Comparison of ENCODE assay signal across 8 cellular contexts in genomic region chr19:4636151-4636717, GRCh38. TPM values are rescaled to one million over a fixed set of nuclear protein-coding genes. Genes with fewer than 3 reads are reported as not detected.
DNase-seq lines count a peak whose midpoint lies in the region; ATAC-seq, FAIRE-seq and TF ChIP-seq lines count a peak whose summit lies in the region.

No MANE protein-coding gene starts in this region.

- H3K79me1 ChIP-seq in H1 (ENCODE audit: low read depth, low read length): peaks cover 6% of the 10 kb centered on the region; the same call in 1 of the 2 replicates

- H3K14ac ChIP-seq in H1 (ENCODE audit: insufficient read length): no peak overlapping the region

- H2BK20ac ChIP-seq in H1 (ENCODE audit: low read length): peak overlapping the region; percentile 75; the same call in 1 of the 2 replicates

- H3K4me1 Mint-ChIP-seq in activated CD8-positive, alpha-beta T cell treated with anti-CD3 and anti-CD28 coated beads, Interleukin-2, amount 10 ng/mL, durations not matched to agents 7 days and 5 days (ENCODE audit: low read depth): peaks cover 54% of the 10 kb centered on the region

- H3K9ac ChIP-seq in H1 (replicated peaks in 1 of 4; ENCODE audit: extremely low read depth in 1 of 4, low read depth in 3 of 4, low read length in 3 of 4): peak overlapping the region in 1 of 4 experiments; percentile 13; a peak in 4 of 7 replicates

- H3K9me3 ChIP-seq in H1 (ENCODE audit: insufficient read depth in 2 of 2, low read depth in 1 of 2, low read length in 1 of 2) (no peaks in the 10 kb centered on the region), mesodermal cell (ENCODE audit: control insufficient read depth, low read length) (no peaks in the 10 kb centered on the region)

- POLR2A ChIA-PET in activated CD8-positive, alpha-beta T cell treated with anti-CD3 and anti-CD28 coated beads, Interleukin-2, amount 10 ng/mL, durations not matched to agents 7 days and 5 days (lab: Charles Lee): interaction anchor here (0.6 kb wide), 1 partner anchor 43 kb away, joined by 3 read pairs; no protein-coding TSS in a partner anchor
- POLR2A ChIA-PET in H1 (lab: Charles Lee; ENCODE audit: partially characterized antibody): interaction anchor here (0.9 to 2.6 kb wide), 9 partner anchors 19 to 111 kb away, joined by 3 to 8 read pairs (median 3); partner anchors contain the start of gene PLIN5

- peak overlapping the region; percentile 2; the same call in 1 of the 2 replicates for H2BK5ac ChIP-seq in H1 (ENCODE audit: low read depth, low read length)

- H3K18ac ChIP-seq in H1 (ENCODE audit: extremely low read depth, low read length): peak overlapping the region; percentile 90

- H2AK5ac ChIP-seq in H1 (ENCODE audit: low read depth, low read length): no peak overlapping the region

- no peak overlapping the region for H3K23ac ChIP-seq in H1 (ENCODE audit: insufficient read length)

- DNase-seq in NCI-H2107 (lab: John Stamatoyannopoulos, UW): peak; percentile 44
- no peak for DNase-seq in NCI-H2107 treated with DMSO at 0.1 percent for 48 hours (lab: John Stamatoyannopoulos, UW; ENCODE audit: unreplicated experiment)
- peak; percentile 24 for DNase-seq in NCI-H345 treated with DMSO at 0.1 percent for 48 hours (lab: John Stamatoyannopoulos, UW; ENCODE audit: unreplicated experiment)
- peak; percentile 79 for DNase-seq in activated CD8-positive, alpha-beta T cell treated with anti-CD3 and anti-CD28 coated beads, Interleukin-2, amount 10 ng/mL, durations not matched to agents 7 days and 5 days
- peak in 1 of 2 experiments; percentile 96 for DNase-seq in H1 (ENCODE audit: low read depth in 1 of 2, low spot score in 2 of 2)
- DNase-seq in stimulated activated CD8-positive, alpha-beta memory T cell treated with anti-CD3 and anti-CD28 coated beads, Interleukin-15, amount 100 ng/mL, for 48 hours (ENCODE audit: low read depth in 2 of 2): peak; percentile 54 to 68

- peaks cover 0 to 10% (median 6%) of the 10 kb centered on the region in 4 experiments; a peak in 3 of 7 replicates for H3K4me1 ChIP-seq in H1 (replicated peaks in 1 of 4; ENCODE audit: control insufficient read depth in 3 of 4, insufficient read depth in 4 of 4, low read length in 3 of 4)
- H3K4me1 ChIP-seq in mesodermal cell (ENCODE audit: control insufficient read depth, insufficient read depth, low read length, poor library complexity, severe bottlenecking): peaks cover 31% of the 10 kb centered on the region

- H3K36me3 ChIP-seq in H1 (ENCODE audit: control insufficient read depth in 2 of 4, insufficient read depth in 4 of 4, low read length in 3 of 4): no peaks in the 10 kb centered on the region
- no peaks in the 10 kb centered on the region for H3K36me3 ChIP-seq in mesodermal cell (ENCODE audit: control insufficient read depth, insufficient read depth, low read length)

- H3K4me2 ChIP-seq in H1 (ENCODE audit: insufficient read depth in 1 of 2, low read depth in 2 of 2, low read length in 2 of 2): peak overlapping the region; percentile 30 to 87

- peak; percentile 84 to 89 for TF ChIP-seq RAD21 in H1 (IDR thresholded peaks at IDR 0.05 in 1 of 2, conservative IDR thresholded peaks at IDR 0.05 in 1 of 2; ENCODE audit: low read depth in 2 of 2, low read length in 2 of 2)

- TF ChIP-seq POLR2A in H1 (IDR thresholded peaks at IDR 0.05; ENCODE audit: control extremely low read depth in 1 of 2, low read depth in 2 of 2, low read length in 2 of 2): no peak

- H3K27ac Mint-ChIP-seq in activated CD8-positive, alpha-beta T cell treated with anti-CD3 and anti-CD28 coated beads, Interleukin-2, amount 10 ng/mL, durations not matched to agents 7 days and 5 days: peak overlapping the region; percentile 30

- peak overlapping the region; percentile 61 for H2BK120ac ChIP-seq in H1 (replicated peaks; ENCODE audit: low read depth, low read length)

- TF ChIP-seq EP300 in H1 (IDR thresholded peaks at IDR 0.05; ENCODE audit: borderline replicate concordance in 1 of 2, low read depth in 2 of 2, low read length in 2 of 2): no peak

- H3K4ac ChIP-seq in H1 (replicated peaks; ENCODE audit: insufficient read length, low read depth, low read length): peak overlapping the region; percentile 54

- peaks cover 11% of the 10 kb centered on the region; the same call in 1 of the 2 replicates for H3K23me2 ChIP-seq in H1 (ENCODE audit: low read depth, low read length)

- H3K36me3 Mint-ChIP-seq in activated CD8-positive, alpha-beta T cell treated with anti-CD3 and anti-CD28 coated beads, Interleukin-2, amount 10 ng/mL, durations not matched to agents 7 days and 5 days (ENCODE audit: low read depth): peaks cover 2% of the 10 kb centered on the region

- TF ChIP-seq CTCF in H1 (IDR thresholded peaks at IDR 0.05; ENCODE audit: control extremely low read depth in 1 of 3, insufficient read depth in 1 of 3, low read depth in 1 of 3, low read length in 3 of 3): peak; percentile 80 to 95 (median 80)

- peak overlapping the region; percentile 42 for H3K4me3 Mint-ChIP-seq in activated CD8-positive, alpha-beta T cell treated with anti-CD3 and anti-CD28 coated beads, Interleukin-2, amount 10 ng/mL, durations not matched to agents 7 days and 5 days

- H3K27ac ChIP-seq in H1 (ENCODE audit: low read depth, low read length) (no peak overlapping the region), mesodermal cell (ENCODE audit: low read depth, low read length, severe bottlenecking) (no peak overlapping the region)

- peaks cover 0 to 2% of the 10 kb centered on the region in 2 experiments for H4K20me1 ChIP-seq in H1 (replicated peaks in 1 of 2; ENCODE audit: control insufficient read depth in 1 of 2, insufficient read depth in 2 of 2, low read length in 2 of 2)

- peak overlapping the region; percentile 90 for H4K8ac ChIP-seq in H1 (ENCODE audit: extremely low read depth, insufficient read depth, low read length)

- peaks cover 0 to 13% (median 11%) of the 10 kb centered on the region in 4 experiments; a peak in 5 of 7 replicates for H3K27me3 ChIP-seq in H1 (replicated peaks in 1 of 4; ENCODE audit: control insufficient read depth in 3 of 4, extremely low read depth in 1 of 4, insufficient read depth in 3 of 4, low read length in 3 of 4)

- H4K91ac ChIP-seq in H1 (replicated peaks; ENCODE audit: insufficient read length, low read length): no peak overlapping the region

- WGBS in H1 (ENCODE audit: extremely low coverage in 1 of 2, insufficient coverage in 1 of 2, insufficient read length in 1 of 2, insufficient replicate concordance in 2 of 2, low coverage in 1 of 2, low lambda C conversion rate in 2 of 2, missing lambda C conversion rate in 1 of 2), 2 experiments: 4% methylated on average over 24 of the region's 43 CpGs; no CpG with 5 or more reads in 1 of the 2 experiments
- 0 to 1% methylated on average over 36 to 43 of the region's 43 CpGs for WGBS in mesodermal cell (ENCODE audit: insufficient coverage in 2 of 2), 2 experiments

- no peak overlapping the region for H4K5ac ChIP-seq in H1 (ENCODE audit: insufficient read length, low read depth, low read length)

- peak overlapping the region; percentile 50; the same call in 1 of the 2 replicates for H2BK12ac ChIP-seq in H1 (ENCODE audit: low read depth, low read length)

- no peaks in the 10 kb centered on the region for H3K79me2 ChIP-seq in H1 (ENCODE audit: control insufficient read depth in 1 of 2, insufficient read depth in 2 of 2, low read length in 2 of 2)

- FAIRE-seq in H1 (lab: Jason Lieb, UNC): no peak

- peak overlapping the region; percentile 39 to 79 (median 70) for H3K4me3 ChIP-seq in H1 (ENCODE audit: extremely low read depth in 1 of 4, insufficient read depth in 2 of 4, low read depth in 3 of 4, low read length in 4 of 4)
- H3K4me3 ChIP-seq in mesodermal cell (ENCODE audit: extremely low read depth, insufficient read depth, low read length, poor library complexity, severe bottlenecking): peak overlapping the region; percentile 21

- peak overlapping the region; percentile 82; the same call in 1 of the 2 replicates for H2AFZ ChIP-seq in H1 (ENCODE audit: low read length)

- H2BK15ac ChIP-seq in H1 (ENCODE audit: low read length): no peak overlapping the region; the same call in 1 of the 2 replicates

- H3K9me3 Mint-ChIP-seq in activated CD8-positive, alpha-beta T cell treated with anti-CD3 and anti-CD28 coated beads, Interleukin-2, amount 10 ng/mL, durations not matched to agents 7 days and 5 days (ENCODE audit: insufficient read depth): no peaks in the 10 kb centered on the region

- CTCF ChIA-PET in activated CD8-positive, alpha-beta T cell treated with anti-CD3 and anti-CD28 coated beads, Interleukin-2, amount 10 ng/mL, durations not matched to agents 7 days and 5 days (lab: Charles Lee): interaction anchor here (0.6 to 2.8 kb wide), 30 partner anchors 8 to 596 kb away, joined by 3 to 71 read pairs (median 4); partner anchors contain the start of gene PLIN5
- CTCF ChIA-PET in H1 (lab: Charles Lee; ENCODE audit: partially characterized antibody): interaction anchor here (0.6 to 3.4 kb wide), 46 partner anchors 9 to 284 kb away, joined by 3 to 92 read pairs (median 6); partner anchors contain the start of genes FEM1A, LRG1, PLIN4 and PLIN5

- peak; percentile 25 for ATAC-seq in activated CD8-positive, alpha-beta T cell treated with anti-CD3 and anti-CD28 coated beads, Interleukin-2, amount 10 ng/mL, durations not matched to agents 7 days and 5 days
- ATAC-seq in GM21786 (IDR thresholded peaks at IDR 0.05; ENCODE audit: unreplicated experiment): no peak

- H3K56ac ChIP-seq in H1 (replicated peaks; ENCODE audit: insufficient read length, low read depth, low read length): peak overlapping the region; percentile 10

- no peaks in the 10 kb centered on the region for H3K27me3 Mint-ChIP-seq in activated CD8-positive, alpha-beta T cell treated with anti-CD3 and anti-CD28 coated beads, Interleukin-2, amount 10 ng/mL, durations not matched to agents 7 days and 5 days (ENCODE audit: low read depth)

RNA-seq across cellular contexts. Expression of gene TNFAIP8L1, which starts 3.1 kb away (rescaled TPM):
- 10 to 100 TPM; 19.4 to 20.2 TPM for total RNA-seq in activated CD8-positive, alpha-beta T cell treated with anti-CD3 and anti-CD28 coated beads, Interleukin-2, amount 10 ng/mL, durations not matched to agents 7 days and 5 days
- total RNA-seq in H1 (2021; fragmentation: NEBNext Ultra II Directional; extraction: Animal tissue kit (Norgen Biotek cat#: 25700)): 5.9 and 6.1 TPM in 2 replicates
- polyA plus RNA-seq in H1 (2011; rRNA removed): 3.2 and 5.5 TPM in 2 replicates
- 4.2 TPM for polyA plus RNA-seq in H1 (2011; cell fraction: cytosol; rRNA removed)
- 4.8 TPM for polyA plus RNA-seq in H1 (2011; cell fraction: nucleus; rRNA removed)
- 4.8 to 5.2 TPM (median 5.0 TPM) in 4 replicates for polyA plus RNA-seq in H1 (2012, experiment 1 of 2)
- 5.8 TPM for polyA plus RNA-seq in H1 (2012, experiment 2 of 2)
- 5.3 TPM for polyA plus RNA-seq in H1 (2013, experiment 1 of 2)
- 5.9 TPM for polyA plus RNA-seq in H1 (2013, experiment 2 of 2)
- 2.1 and 3.2 TPM in 2 replicates for polyA minus RNA-seq in H1 (2011; rRNA and poly(A)+ RNA removed)
- 2.3 TPM for polyA minus RNA-seq in H1 (2011; cell fraction: cytosol; rRNA and poly(A)+ RNA removed)
- 3.2 TPM for polyA minus RNA-seq in H1 (2011; cell fraction: nucleus; rRNA and poly(A)+ RNA removed)
- 18.1 TPM for polyA plus RNA-seq in mesodermal cell (2013, experiment 1 of 2)
- polyA plus RNA-seq in mesodermal cell (2013, experiment 2 of 2): 14.3 TPM

RNA-seq across cellular contexts. Expression of gene MYDGF, which starts 33.9 kb away (rescaled TPM):
- 10 to 100 TPM; 49.6 to 54.9 TPM for total RNA-seq in activated CD8-positive, alpha-beta T cell treated with anti-CD3 and anti-CD28 coated beads, Interleukin-2, amount 10 ng/mL, durations not matched to agents 7 days and 5 days
- 51.1 and 53.1 TPM in 2 replicates for total RNA-seq in H1 (2021; fragmentation: NEBNext Ultra II Directional; extraction: Animal tissue kit (Norgen Biotek cat#: 25700))
- 40.6 and 81.0 TPM in 2 replicates for polyA plus RNA-seq in H1 (2011; rRNA removed)
- 75.6 TPM for polyA plus RNA-seq in H1 (2011; cell fraction: cytosol; rRNA removed)
- polyA plus RNA-seq in H1 (2011; cell fraction: nucleus; rRNA removed): 81.2 TPM
- 72.8 to 95.3 TPM (median 83.7 TPM) in 4 replicates for polyA plus RNA-seq in H1 (2012, experiment 1 of 2)
- 107 TPM for polyA plus RNA-seq in H1 (2012, experiment 2 of 2)
- 61.2 TPM for polyA plus RNA-seq in H1 (2013, experiment 1 of 2)
- 68.4 TPM for polyA plus RNA-seq in H1 (2013, experiment 2 of 2)
- 9.9 and 21.7 TPM in 2 replicates for polyA minus RNA-seq in H1 (2011; rRNA and poly(A)+ RNA removed)
- 28.2 TPM for polyA minus RNA-seq in H1 (2011; cell fraction: cytosol; rRNA and poly(A)+ RNA removed)
- polyA minus RNA-seq in H1 (2011; cell fraction: nucleus; rRNA and poly(A)+ RNA removed): 19.1 TPM
- 255 TPM for polyA plus RNA-seq in mesodermal cell (2013, experiment 1 of 2)
- polyA plus RNA-seq in mesodermal cell (2013, experiment 2 of 2): 206 TPM
